In genomic region chr4:148271166-148271565, GRCh38 we compare ENCODE assay signal across 33 cellular contexts.
"Had no signal": no experiment of that assay in that cellular context is flagged by ENCODE, and none has a peak within 500 bp of the region (broad histone marks: within the 10 kb centered on the region; RNA-seq: fewer than 3 reads in every experiment).

No MANE protein-coding gene starts in this region.

- H3K27ac Mint-ChIP-seq: activated CD4-positive, alpha-beta memory T cell treated with anti-CD3 and anti-CD28 coated beads, Interleukin-2, amount 10 ng/mL, durations not matched to agents 7 days and 5 days; activated CD4-positive, alpha-beta T cell treated with anti-CD3 and anti-CD28 coated beads, Interleukin-2, amount 10 ng/mL, durations not matched to agents 7 days and 5 days; activated naive CD4-positive, alpha-beta T cell treated with anti-CD3 and anti-CD28 coated beads, Interleukin-2, amount 10 ng/mL, durations not matched to agents 7 days and 5 days; activated naive CD4-positive, alpha-beta T cell treated with anti-CD3 and anti-CD28 coated beads, Interleukin-2, amount 50 U/mL, for 72 hours; activated naive CD8-positive, alpha-beta T cell treated with anti-CD3 and anti-CD28 coated beads, Interleukin-2, amount 10 ng/mL, durations not matched to agents 7 days and 5 days; activated T-cell treated with anti-CD3 and anti-CD28 coated beads, Interleukin-2, amount 50 U/mL, for 24 hours; activated T-cell treated with anti-CD3 and anti-CD28 coated beads, Interleukin-2, amount 50 U/mL, for 72 hours; brain; endodermal cell; WTC11 had no signal

- H3K9me3 Mint-ChIP-seq: activated CD4-positive, alpha-beta T cell treated with anti-CD3 and anti-CD28 coated beads, Interleukin-2, amount 10 ng/mL, durations not matched to agents 7 days and 5 days; activated naive CD4-positive, alpha-beta T cell treated with anti-CD3 and anti-CD28 coated beads, Interleukin-2, amount 10 ng/mL, durations not matched to agents 7 days and 5 days; activated T-cell treated with anti-CD3 and anti-CD28 coated beads, Interleukin-2, amount 50 U/mL, for 24 hours; activated T-cell treated with anti-CD3 and anti-CD28 coated beads, Interleukin-2, amount 50 U/mL, for 72 hours; brain; endodermal cell had no signal

- H3K27me3 ChIP-seq: ascending aorta, breast epithelium, cardiac muscle cell, colonic mucosa, dorsolateral prefrontal cortex, esophagus squamous epithelium, gastroesophageal sphincter had no signal

- H3K4me3 Mint-ChIP-seq: activated CD4-positive, alpha-beta memory T cell treated with anti-CD3 and anti-CD28 coated beads, Interleukin-2, amount 10 ng/mL, durations not matched to agents 7 days and 5 days; activated CD4-positive, alpha-beta T cell treated with anti-CD3 and anti-CD28 coated beads, Interleukin-2, amount 10 ng/mL, durations not matched to agents 7 days and 5 days; activated naive CD4-positive, alpha-beta T cell treated with anti-CD3 and anti-CD28 coated beads, Interleukin-2, amount 10 ng/mL, durations not matched to agents 7 days and 5 days; activated naive CD8-positive, alpha-beta T cell treated with anti-CD3 and anti-CD28 coated beads, Interleukin-2, amount 10 ng/mL, durations not matched to agents 7 days and 5 days; activated T-cell treated with anti-CD3 and anti-CD28 coated beads, Interleukin-2, amount 50 U/mL, for 24 hours; activated T-cell treated with anti-CD3 and anti-CD28 coated beads, Interleukin-2, amount 50 U/mL, for 72 hours; brain; endodermal cell; WTC11 had no signal

- DNase-seq: activated CD4-positive, alpha-beta memory T cell treated with anti-CD3 and anti-CD28 coated beads, Interleukin-2, amount 10 ng/mL, durations not matched to agents 7 days and 5 days; activated CD4-positive, alpha-beta T cell treated with anti-CD3 and anti-CD28 coated beads for 1 hour; activated CD4-positive, alpha-beta T cell treated with anti-CD3 and anti-CD28 coated beads for 4 hours; activated CD4-positive, alpha-beta T cell treated with anti-CD3 and anti-CD28 coated beads, Interleukin-2, amount 10 ng/mL, durations not matched to agents 7 days and 5 days; activated CD4-positive, alpha-beta T cell treated with anti-CD3 and anti-CD28 coated beads, Interleukin-2, amount 50 U/mL, for 4 hours; activated CD8-positive, alpha-beta memory T cell treated with anti-CD3 and anti-CD28 coated beads, Interleukin-2, amount 50 U/mL, for 48 hours; activated gamma-delta T cell; activated naive CD4-positive, alpha-beta T cell; activated naive CD4-positive, alpha-beta T cell treated with anti-CD3 and anti-CD28 coated beads, Interleukin-2, amount 10 ng/mL, durations not matched to agents 7 days and 5 days; activated naive CD8-positive, alpha-beta T cell treated with anti-CD3 and anti-CD28 coated beads, Interleukin-2, amount 10 ng/mL, durations not matched to agents 7 days and 5 days; activated T-cell treated with anti-CD3 and anti-CD28 coated beads for 4 hours; activated T-cell treated with anti-CD3 and anti-CD28 coated beads, Interleukin-2, amount 50 U/mL, for 24 hours; activated T-cell treated with anti-CD3 and anti-CD28 coated beads, Interleukin-2, amount 50 U/mL, for 72 hours; central memory CD4-positive, alpha-beta T cell; cerebellar nuclear complex; colonic mucosa; dorsolateral prefrontal cortex; effector memory CD4-positive, alpha-beta T cell; endodermal cell; esophagus squamous epithelium; foreskin melanocyte; head of caudate nucleus; T-helper 1 cell; T-helper 2 cell had no signal

- H3K27ac ChIP-seq: cardiac muscle cell, colonic mucosa, epithelial cell of prostate, gastroesophageal sphincter, VCaP had no signal

- H3K4me1 Mint-ChIP-seq: activated CD4-positive, alpha-beta memory T cell treated with anti-CD3 and anti-CD28 coated beads, Interleukin-2, amount 10 ng/mL, durations not matched to agents 7 days and 5 days; activated CD4-positive, alpha-beta T cell treated with anti-CD3 and anti-CD28 coated beads, Interleukin-2, amount 10 ng/mL, durations not matched to agents 7 days and 5 days; activated naive CD4-positive, alpha-beta T cell treated with anti-CD3 and anti-CD28 coated beads, Interleukin-2, amount 10 ng/mL, durations not matched to agents 7 days and 5 days; activated naive CD8-positive, alpha-beta T cell treated with anti-CD3 and anti-CD28 coated beads, Interleukin-2, amount 10 ng/mL, durations not matched to agents 7 days and 5 days had no signal

- H3K36me3 Mint-ChIP-seq: activated naive CD4-positive, alpha-beta T cell treated with anti-CD3 and anti-CD28 coated beads, Interleukin-2, amount 10 ng/mL, durations not matched to agents 7 days and 5 days; brain; WTC11 had no signal

- H3K9me3 ChIP-seq: ascending aorta, breast epithelium, colonic mucosa, esophagus squamous epithelium, gastroesophageal sphincter had no signal

- H3K4me1 ChIP-seq: breast epithelium, colonic mucosa had no signal

- H3K36me3 ChIP-seq: ascending aorta, breast epithelium, cardiac muscle cell, colonic mucosa, esophagus squamous epithelium, gastroesophageal sphincter had no signal

- H3K4me3 ChIP-seq: ascending aorta, breast epithelium, cardiac muscle cell, colonic mucosa, dorsolateral prefrontal cortex, esophagus squamous epithelium, gastroesophageal sphincter had no signal

- ATAC-seq: activated naive CD4-positive, alpha-beta T cell treated with anti-CD3 and anti-CD28 coated beads, Interleukin-2, amount 50 U/mL, for 72 hours; activated T-cell treated with anti-CD3 and anti-CD28 coated beads, Interleukin-2, amount 50 U/mL, for 72 hours; gastroesophageal sphincter; WTC11 had no signal

- H3K27me3 Mint-ChIP-seq: activated CD4-positive, alpha-beta memory T cell treated with anti-CD3 and anti-CD28 coated beads, Interleukin-2, amount 10 ng/mL, durations not matched to agents 7 days and 5 days; activated CD4-positive, alpha-beta T cell treated with anti-CD3 and anti-CD28 coated beads, Interleukin-2, amount 10 ng/mL, durations not matched to agents 7 days and 5 days; activated naive CD4-positive, alpha-beta T cell treated with anti-CD3 and anti-CD28 coated beads, Interleukin-2, amount 10 ng/mL, durations not matched to agents 7 days and 5 days; activated naive CD8-positive, alpha-beta T cell treated with anti-CD3 and anti-CD28 coated beads, Interleukin-2, amount 10 ng/mL, durations not matched to agents 7 days and 5 days; activated T-cell treated with anti-CD3 and anti-CD28 coated beads, Interleukin-2, amount 50 U/mL, for 24 hours; brain had no signal
